In the genomic region with DNA sequence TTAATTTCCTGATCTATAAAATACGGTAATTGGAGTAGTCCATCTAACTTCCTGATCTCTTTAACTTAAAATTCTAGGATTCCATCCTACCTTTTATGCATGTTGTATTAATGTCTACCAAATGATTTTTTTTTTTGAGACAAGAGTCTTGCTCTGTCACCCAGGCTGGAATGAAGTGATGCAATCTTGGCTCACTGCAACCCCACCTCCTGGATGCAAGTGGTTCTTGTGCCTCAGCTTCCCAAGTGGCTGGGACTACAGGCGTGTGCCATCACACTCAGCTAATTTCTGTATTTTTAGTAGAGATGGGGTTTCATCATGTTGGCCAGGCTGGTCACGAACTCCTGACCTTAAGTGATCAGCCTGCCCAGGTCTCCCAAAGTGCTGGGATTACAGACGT, we compare ENCODE assay signal across 2 cellular contexts.
TF ChIP-seq lines count a peak whose summit lies in the region.

No MANE protein-coding gene starts in this region.

TF ChIP-seq in GM23338, 12 proteins besides CTCF, POLR2A, EP300 and RAD21:
- no peak for TF ChIP-seq CREB1 (CRISPR knock-in tag; IDR thresholded peaks at IDR 0.05; ENCODE audit: low read depth)
- no peak for TF ChIP-seq NANOG (IDR thresholded peaks at IDR 0.05; ENCODE audit: borderline replicate concordance)
- TF ChIP-seq, protein P1, sequence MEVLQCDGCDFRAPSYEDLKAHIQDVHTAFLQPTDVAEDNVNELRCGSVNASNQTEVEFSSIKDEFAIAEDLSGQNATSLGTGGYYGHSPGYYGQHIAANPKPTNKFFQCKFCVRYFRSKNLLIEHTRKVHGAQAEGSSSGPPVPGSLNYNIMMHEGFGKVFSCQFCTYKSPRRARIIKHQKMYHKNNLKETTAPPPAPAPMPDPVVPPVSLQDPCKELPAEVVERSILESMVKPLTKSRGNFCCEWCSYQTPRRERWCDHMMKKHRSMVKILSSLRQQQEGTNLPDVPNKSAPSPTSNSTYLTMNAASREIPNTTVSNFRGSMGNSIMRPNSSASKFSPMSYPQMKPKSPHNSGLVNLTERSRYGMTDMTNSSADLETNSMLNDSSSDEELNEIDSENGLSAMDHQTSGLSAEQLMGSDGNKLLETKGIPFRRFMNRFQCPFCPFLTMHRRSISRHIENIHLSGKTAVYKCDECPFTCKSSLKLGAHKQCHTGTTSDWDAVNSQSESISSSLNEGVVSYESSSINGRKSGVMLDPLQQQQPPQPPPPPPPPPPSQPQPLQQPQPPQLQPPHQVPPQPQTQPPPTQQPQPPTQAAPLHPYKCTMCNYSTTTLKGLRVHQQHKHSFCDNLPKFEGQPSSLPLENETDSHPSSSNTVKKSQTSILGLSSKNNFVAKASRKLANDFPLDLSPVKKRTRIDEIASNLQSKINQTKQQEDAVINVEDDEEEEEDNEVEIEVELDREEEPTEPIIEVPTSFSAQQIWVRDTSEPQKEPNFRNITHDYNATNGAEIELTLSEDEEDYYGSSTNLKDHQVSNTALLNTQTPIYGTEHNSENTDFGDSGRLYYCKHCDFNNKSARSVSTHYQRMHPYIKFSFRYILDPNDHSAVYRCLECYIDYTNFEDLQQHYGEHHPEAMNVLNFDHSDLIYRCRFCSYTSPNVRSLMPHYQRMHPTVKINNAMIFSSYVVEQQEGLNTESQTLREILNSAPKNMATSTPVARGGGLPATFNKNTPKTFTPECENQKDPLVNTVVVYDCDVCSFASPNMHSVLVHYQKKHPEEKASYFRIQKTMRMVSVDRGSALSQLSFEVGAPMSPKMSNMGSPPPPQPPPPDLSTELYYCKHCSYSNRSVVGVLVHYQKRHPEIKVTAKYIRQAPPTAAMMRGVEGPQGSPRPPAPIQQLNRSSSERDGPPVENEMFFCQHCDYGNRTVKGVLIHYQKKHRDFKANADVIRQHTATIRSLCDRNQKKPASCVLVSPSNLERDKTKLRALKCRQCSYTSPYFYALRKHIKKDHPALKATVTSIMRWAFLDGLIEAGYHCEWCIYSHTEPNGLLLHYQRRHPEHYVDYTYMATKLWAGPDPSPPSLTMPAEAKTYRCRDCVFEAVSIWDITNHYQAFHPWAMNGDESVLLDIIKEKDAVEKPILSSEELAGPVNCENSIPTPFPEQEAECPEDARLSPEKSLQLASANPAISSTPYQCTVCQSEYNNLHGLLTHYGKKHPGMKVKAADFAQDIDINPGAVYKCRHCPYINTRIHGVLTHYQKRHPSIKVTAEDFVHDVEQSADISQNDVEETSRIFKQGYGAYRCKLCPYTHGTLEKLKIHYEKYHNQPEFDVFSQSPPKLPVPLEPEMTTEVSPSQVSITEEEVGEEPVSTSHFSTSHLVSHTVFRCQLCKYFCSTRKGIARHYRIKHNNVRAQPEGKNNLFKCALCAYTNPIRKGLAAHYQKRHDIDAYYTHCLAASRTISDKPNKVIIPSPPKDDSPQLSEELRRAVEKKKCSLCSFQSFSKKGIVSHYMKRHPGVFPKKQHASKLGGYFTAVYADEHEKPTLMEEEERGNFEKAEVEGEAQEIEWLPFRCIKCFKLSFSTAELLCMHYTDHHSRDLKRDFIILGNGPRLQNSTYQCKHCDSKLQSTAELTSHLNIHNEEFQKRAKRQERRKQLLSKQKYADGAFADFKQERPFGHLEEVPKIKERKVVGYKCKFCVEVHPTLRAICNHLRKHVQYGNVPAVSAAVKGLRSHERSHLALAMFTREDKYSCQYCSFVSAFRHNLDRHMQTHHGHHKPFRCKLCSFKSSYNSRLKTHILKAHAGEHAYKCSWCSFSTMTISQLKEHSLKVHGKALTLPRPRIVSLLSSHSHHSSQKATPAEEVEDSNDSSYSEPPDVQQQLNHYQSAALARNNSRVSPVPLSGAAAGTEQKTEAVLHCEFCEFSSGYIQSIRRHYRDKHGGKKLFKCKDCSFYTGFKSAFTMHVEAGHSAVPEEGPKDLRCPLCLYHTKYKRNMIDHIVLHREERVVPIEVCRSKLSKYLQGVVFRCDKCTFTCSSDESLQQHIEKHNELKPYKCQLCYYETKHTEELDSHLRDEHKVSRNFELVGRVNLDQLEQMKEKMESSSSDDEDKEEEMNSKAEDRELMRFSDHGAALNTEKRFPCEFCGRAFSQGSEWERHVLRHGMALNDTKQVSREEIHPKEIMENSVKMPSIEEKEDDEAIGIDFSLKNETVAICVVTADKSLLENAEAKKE (CRISPR knock-in tag; IDR thresholded peaks at IDR 0.05), result no peak
- TF ChIP-seq ZNF331 (CRISPR knock-in tag; IDR thresholded peaks at IDR 0.05; ENCODE audit: low read depth), result no peak
- no peak for TF ChIP-seq POLR2AphosphoS5 (IDR thresholded peaks at IDR 0.05; ENCODE audit: low read depth)
- TF ChIP-seq JUNB (IDR thresholded peaks at IDR 0.05; ENCODE audit: unreplicated experiment), result no peak

TF ChIP-seq in K562, 482 proteins besides CTCF, POLR2A, EP300 and RAD21:
- no peak for TF ChIP-seq C11orf30 (IDR thresholded peaks at IDR 0.05; ENCODE audit: low read depth)
- TF ChIP-seq MXI1 (IDR thresholded peaks at IDR 0.05; ENCODE audit: low read depth, low read length), result no peak
- no peak for TF ChIP-seq ARHGAP35 (IDR thresholded peaks at IDR 0.05; ENCODE audit: partially characterized antibody)
- no peak for TF ChIP-seq CXXC5 (CRISPR knock-in tag; IDR thresholded peaks at IDR 0.05)
- no peak for TF ChIP-seq MEF2A (IDR thresholded peaks at IDR 0.05; ENCODE audit: control insufficient read depth, low read depth, low read length)
- TF ChIP-seq, protein P2, sequence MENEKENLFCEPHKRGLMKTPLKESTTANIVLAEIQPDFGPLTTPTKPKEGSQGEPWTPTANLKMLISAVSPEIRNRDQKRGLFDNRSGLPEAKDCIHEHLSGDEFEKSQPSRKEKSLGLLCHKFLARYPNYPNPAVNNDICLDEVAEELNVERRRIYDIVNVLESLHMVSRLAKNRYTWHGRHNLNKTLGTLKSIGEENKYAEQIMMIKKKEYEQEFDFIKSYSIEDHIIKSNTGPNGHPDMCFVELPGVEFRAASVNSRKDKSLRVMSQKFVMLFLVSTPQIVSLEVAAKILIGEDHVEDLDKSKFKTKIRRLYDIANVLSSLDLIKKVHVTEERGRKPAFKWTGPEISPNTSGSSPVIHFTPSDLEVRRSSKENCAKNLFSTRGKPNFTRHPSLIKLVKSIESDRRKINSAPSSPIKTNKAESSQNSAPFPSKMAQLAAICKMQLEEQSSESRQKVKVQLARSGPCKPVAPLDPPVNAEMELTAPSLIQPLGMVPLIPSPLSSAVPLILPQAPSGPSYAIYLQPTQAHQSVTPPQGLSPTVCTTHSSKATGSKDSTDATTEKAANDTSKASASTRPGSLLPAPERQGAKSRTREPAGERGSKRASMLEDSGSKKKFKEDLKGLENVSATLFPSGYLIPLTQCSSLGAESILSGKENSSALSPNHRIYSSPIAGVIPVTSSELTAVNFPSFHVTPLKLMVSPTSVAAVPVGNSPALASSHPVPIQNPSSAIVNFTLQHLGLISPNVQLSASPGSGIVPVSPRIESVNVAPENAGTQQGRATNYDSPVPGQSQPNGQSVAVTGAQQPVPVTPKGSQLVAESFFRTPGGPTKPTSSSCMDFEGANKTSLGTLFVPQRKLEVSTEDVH (IDR thresholded peaks at IDR 0.05; ENCODE audit: low read depth, partially characterized antibody), result no peak
- no peak for TF ChIP-seq DIDO1 (tag; IDR thresholded peaks at IDR 0.05; ENCODE audit: low read depth)
- TF ChIP-seq ZEB2 (IDR thresholded peaks at IDR 0.05), result no peak
- no peak for TF ChIP-seq ZNF707 (CRISPR knock-in tag; conservative IDR thresholded peaks at IDR 0.05)
- no peak for TF ChIP-seq KLF10 (CRISPR knock-in tag; IDR thresholded peaks at IDR 0.05)
- TF ChIP-seq, protein P3, sequence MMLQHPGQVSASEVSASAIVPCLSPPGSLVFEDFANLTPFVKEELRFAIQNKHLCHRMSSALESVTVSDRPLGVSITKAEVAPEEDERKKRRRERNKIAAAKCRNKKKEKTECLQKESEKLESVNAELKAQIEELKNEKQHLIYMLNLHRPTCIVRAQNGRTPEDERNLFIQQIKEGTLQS (IDR thresholded peaks at IDR 0.05), result peak; percentile 68
- TF ChIP-seq, protein P3 (CRISPR knock-in tag; conservative IDR thresholded peaks at IDR 0.05), result no peak
- TF ChIP-seq ZNF57 (CRISPR knock-in tag; IDR thresholded peaks at IDR 0.05), result no peak
- TF ChIP-seq RBBP5 (IDR thresholded peaks at IDR 0.05; ENCODE audit: borderline replicate concordance, insufficient read depth, low read length, poor library complexity, severe bottlenecking), result no peak
- TF ChIP-seq SPI1 (IDR thresholded peaks at IDR 0.05; ENCODE audit: borderline replicate concordance, low read depth, low read length), result no peak
- TF ChIP-seq CEBPB (tag; IDR thresholded peaks at IDR 0.05), result peak; percentile 38; the same call in 1 of the 2 replicates
- TF ChIP-seq MAFF (IDR thresholded peaks at IDR 0.05; ENCODE audit: low read length), result no peak
- no peak for TF ChIP-seq PRPF4 (IDR thresholded peaks at IDR 0.05; ENCODE audit: insufficient read depth, low read depth, low read length, poor library complexity, severe bottlenecking)
- peak; percentile 59; the same call in 1 of the 2 replicates for TF ChIP-seq CEBPG (CRISPR knock-in tag; IDR thresholded peaks at IDR 0.05)
- peak; percentile 35 to 53; a peak in 1 of 4 replicates for TF ChIP-seq CEBPG (tag; conservative IDR thresholded peaks at IDR 0.05 in 1 of 2, IDR thresholded peaks at IDR 0.05 in 1 of 2)
- TF ChIP-seq, protein P4, sequence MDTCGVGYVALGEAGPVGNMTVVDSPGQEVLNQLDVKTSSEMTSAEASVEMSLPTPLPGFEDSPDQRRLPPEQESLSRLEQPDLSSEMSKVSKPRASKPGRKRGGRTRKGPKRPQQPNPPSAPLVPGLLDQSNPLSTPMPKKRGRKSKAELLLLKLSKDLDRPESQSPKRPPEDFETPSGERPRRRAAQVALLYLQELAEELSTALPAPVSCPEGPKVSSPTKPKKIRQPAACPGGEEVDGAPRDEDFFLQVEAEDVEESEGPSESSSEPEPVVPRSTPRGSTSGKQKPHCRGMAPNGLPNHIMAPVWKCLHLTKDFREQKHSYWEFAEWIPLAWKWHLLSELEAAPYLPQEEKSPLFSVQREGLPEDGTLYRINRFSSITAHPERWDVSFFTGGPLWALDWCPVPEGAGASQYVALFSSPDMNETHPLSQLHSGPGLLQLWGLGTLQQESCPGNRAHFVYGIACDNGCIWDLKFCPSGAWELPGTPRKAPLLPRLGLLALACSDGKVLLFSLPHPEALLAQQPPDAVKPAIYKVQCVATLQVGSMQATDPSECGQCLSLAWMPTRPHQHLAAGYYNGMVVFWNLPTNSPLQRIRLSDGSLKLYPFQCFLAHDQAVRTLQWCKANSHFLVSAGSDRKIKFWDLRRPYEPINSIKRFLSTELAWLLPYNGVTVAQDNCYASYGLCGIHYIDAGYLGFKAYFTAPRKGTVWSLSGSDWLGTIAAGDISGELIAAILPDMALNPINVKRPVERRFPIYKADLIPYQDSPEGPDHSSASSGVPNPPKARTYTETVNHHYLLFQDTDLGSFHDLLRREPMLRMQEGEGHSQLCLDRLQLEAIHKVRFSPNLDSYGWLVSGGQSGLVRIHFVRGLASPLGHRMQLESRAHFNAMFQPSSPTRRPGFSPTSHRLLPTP (IDR thresholded peaks at IDR 0.05; ENCODE audit: borderline replicate concordance, extremely low read depth, insufficient read length), result no peak
- TF ChIP-seq HLTF (IDR thresholded peaks at IDR 0.05), result no peak
- TF ChIP-seq PHB2 (IDR thresholded peaks at IDR 0.05; ENCODE audit: low read depth), result no peak
- no peak for TF ChIP-seq ZNF23 (CRISPR knock-in tag; IDR thresholded peaks at IDR 0.05)
- TF ChIP-seq NCOA1 (IDR thresholded peaks at IDR 0.05; ENCODE audit: low read depth), result no peak
- no peak for TF ChIP-seq NFIC (IDR thresholded peaks at IDR 0.05)
- TF ChIP-seq, protein P5, sequence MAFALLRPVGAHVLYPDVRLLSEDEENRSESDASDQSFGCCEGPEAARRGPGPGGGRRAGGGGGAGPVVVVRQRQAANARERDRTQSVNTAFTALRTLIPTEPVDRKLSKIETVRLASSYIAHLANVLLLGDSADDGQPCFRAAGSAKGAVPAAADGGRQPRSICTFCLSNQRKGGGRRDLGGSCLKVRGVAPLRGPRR (CRISPR knock-in tag; IDR thresholded peaks at IDR 0.05), result no peak
